In genomic region chr1:67579623-67580394, GRCh38 we compare ENCODE assay signal across 23 cellular contexts.
DNase-seq lines count a peak whose midpoint lies in the region; ATAC-seq, FAIRE-seq and TF ChIP-seq lines count a peak whose summit lies in the region.
"Had no signal": no experiment of that assay in that cellular context is flagged by ENCODE, and none has a peak within 500 bp of the region (broad histone marks: within the 10 kb centered on the region; RNA-seq: fewer than 3 reads in every experiment).

No MANE protein-coding gene starts in this region.

- no peaks in the 10 kb centered on the region for H3K9me1 ChIP-seq in K562 (ENCODE audit: control insufficient read depth, insufficient read depth, low read length)

- peaks cover 14% of the 10 kb centered on the region for H3K4me1 ChIP-seq in BLaER1
- peaks cover 0 to 4% of the 10 kb centered on the region in 2 experiments; a peak in 2 of 5 replicates for H3K4me1 ChIP-seq in K562 (replicated peaks in 1 of 2; ENCODE audit: control insufficient read depth in 2 of 2, insufficient read depth in 2 of 2, low read length in 2 of 2)
- H3K4me1 ChIP-seq in pancreas = peaks cover 8 to 19% (median 13%) of the 10 kb centered on the region in 3 donors
- H3K4me1 ChIP-seq: BE2C, Peyer's patch had no signal

- H3K79me2 ChIP-seq in K562 (ENCODE audit: control insufficient read depth, insufficient read depth, low read length) = no peaks in the 10 kb centered on the region

- no peaks in the 10 kb centered on the region for H3K27me3 ChIP-seq in BLaER1
- no peaks in the 10 kb centered on the region for H3K27me3 ChIP-seq in K562 (ENCODE audit: control insufficient read depth in 2 of 2, insufficient read depth in 2 of 2, low read length in 2 of 2)
- no peaks in the 10 kb centered on the region for H3K27me3 ChIP-seq in pancreas
- H3K27me3 ChIP-seq: BE2C, MG63, Peyer's patch had no signal

- H3K36me3 ChIP-seq in BLaER1 = no peaks in the 10 kb centered on the region
- H3K36me3 ChIP-seq in K562 (ENCODE audit: control insufficient read depth, insufficient read depth, low read length) = no peaks in the 10 kb centered on the region
- H3K36me3 ChIP-seq in pancreas = no peaks in the 10 kb centered on the region
- H3K36me3 ChIP-seq: BE2C, MG63, Peyer's patch had no signal

- BruUV-seq in K562 (replicated peaks; lab: Mats Ljungman, UMichigan) = no TSS peak

- CTCF ChIA-PET in K562 (lab: Yijun Ruan, JAX; ENCODE audit: low intra/inter-chr PET ratio) = no interaction called here

- H3K4me2 ChIP-seq in BLaER1 = 0 out of 2 replicates have a peak overlapping the region, but pooled peaks have one; percentile 31
- no peak overlapping the region for H3K4me2 ChIP-seq in K562 (ENCODE audit: insufficient read depth, low read length)

- no peak for TF ChIP-seq RAD21 in K562 (CRISPR knock-in tag; conservative IDR thresholded peaks at IDR 0.05 in 1 of 2, IDR thresholded peaks at IDR 0.05 in 1 of 2)

- WGBS in K562 (ENCODE audit: insufficient coverage, low coverage, missing lambda C conversion rate) = 44% methylated on average over 2 of the region's 2 CpGs
- WGBS in pancreas, 2 donors = 7 to 9% methylated on average over 2 of the region's 2 CpGs

- H3K9me3 ChIP-seq in BLaER1 = no peaks in the 10 kb centered on the region
- H3K9me3 ChIP-seq in K562 (replicated peaks; ENCODE audit: control insufficient read depth, insufficient read depth, low read depth, low read length) = no peaks in the 10 kb centered on the region
- no peaks in the 10 kb centered on the region for H3K9me3 ChIP-seq in pancreas
- H3K9me3 ChIP-seq: BE2C, Peyer's patch had no signal

- DNase-seq in HT-29 (ENCODE audit: low spot score) = peak; percentile 40
- no peak for DNase-seq in K562 (ENCODE audit: extremely low read depth in 1 of 4, low spot score in 3 of 4)
- DNase-seq in pancreas = no peak
- no peak for DNase-seq in KG1 (lab: John Stamatoyannopoulos, UW)
- DNase-seq in NCI-H1105 (lab: John Stamatoyannopoulos, UW) = no peak
- no peak for DNase-seq in head of caudate nucleus
- no peak for DNase-seq in putamen (ENCODE audit: low spot score)
- DNase-seq: BE2C; CD4-positive, alpha-beta memory T cell; DMS79; HFFc6; Karpas-422; MG63; NCI-H1048; NCI-H1436 treated with DMSO at 0.1 percent for 48 hours; NCI-H2029; NCI-H774; Peyer's patch; SW 1271 had no signal

- in situ Hi-C loops in K562 (cut with MboI) = no loop called here

- H4K20me1 ChIP-seq in BLaER1 (no peaks in the 10 kb centered on the region), K562 (replicated peaks; ENCODE audit: control insufficient read depth, insufficient read depth, low read length) (no peaks in the 10 kb centered on the region)

- no peak overlapping the region for H3K4me3 ChIP-seq in BLaER1
- H3K4me3 ChIP-seq in K562 = no peak overlapping the region
- no peak overlapping the region for H3K4me3 ChIP-seq in pancreas
- H3K4me3 ChIP-seq: MG63, Peyer's patch had no signal

- TF ChIP-seq EP300 in K562 (IDR thresholded peaks at IDR 0.05; ENCODE audit: low read length) = no peak

- no peak overlapping the region for H2AFZ ChIP-seq in K562 (ENCODE audit: low read depth, low read length)

- H3K27ac ChIP-seq in BLaER1 = no peak overlapping the region
- no peak overlapping the region for H3K27ac ChIP-seq in K562 (ENCODE audit: extremely low read depth, low read depth, low read length)
- peak overlapping the region in 2 of 4 donors; percentile 26 to 46 for H3K27ac ChIP-seq in pancreas
- H3K27ac ChIP-seq: Peyer's patch had no signal

- POLR2A ChIA-PET in K562 (lab: Yijun Ruan, JAX) = interaction anchor here (1.1 to 1.6 kb wide), 3 partner anchors 9 to 25 kb away, joined by 3 to 9 read pairs (median 4); no protein-coding TSS in a partner anchor

- TF ChIP-seq POLR2A in K562 (conservative IDR thresholded peaks at IDR 0.05) = no peak

- H3K9ac ChIP-seq in BLaER1 = no peak overlapping the region
- no peak overlapping the region for H3K9ac ChIP-seq in K562 (ENCODE audit: insufficient read depth in 1 of 2, low read depth in 2 of 2, low read length in 2 of 2)

- no peak for TF ChIP-seq CTCF in K562 (IDR thresholded peaks at IDR 0.05 in 2 of 3, conservative IDR thresholded peaks at IDR 0.05 in 1 of 3; ENCODE audit: insufficient read depth in 2 of 3, low read depth in 1 of 3, low read length in 3 of 3)
- no peak for TF ChIP-seq CTCF in pancreas (IDR thresholded peaks at IDR 0.05)

- intact Hi-C loops in K562 (cut with micrococcal nuclease) (no loop called here), pancreas (cut with DNase I) (loop anchor here in 1 of 3 donors (10.0 kb wide), 1 partner anchor 105 kb away; the partner anchor contains the start of gene GADD45A), head of caudate nucleus (cut with DNase I) (no loop called here)

- ATAC-seq in K562 (no peak), pancreas (peak; percentile 32 to 81 (median 72))
- ATAC-seq: Right ventricle myocardium inferior had no signal

- FAIRE-seq in K562 (lab: Jason Lieb, UNC) (no peak), pancreas (lab: Jason Lieb, UNC) (no peak)
- FAIRE-seq: A204.1, H54 had no signal

TF ChIP-seq in K562, 482 proteins besides CTCF, POLR2A, EP300 and RAD21 (continues in another document):
- TF ChIP-seq ZNF407 (IDR thresholded peaks at IDR 0.05; ENCODE audit: low read depth) (no peak), GTF2E2 (tag; IDR thresholded peaks at IDR 0.05) (no peak), PHF20 (IDR thresholded peaks at IDR 0.05; ENCODE audit: partially characterized antibody) (no peak), NCOA4 (IDR thresholded peaks at IDR 0.05; ENCODE audit: partially characterized antibody) (no peak), ZNF668 (CRISPR knock-in tag; IDR thresholded peaks at IDR 0.05) (no peak), MAFK (IDR thresholded peaks at IDR 0.05; ENCODE audit: low read length) (no peak), EHMT2 (IDR thresholded peaks at IDR 0.05) (no peak), KLF13 (tag; IDR thresholded peaks at IDR 0.05; ENCODE audit: borderline replicate concordance, low read depth) (no peak), SMC3 (conservative IDR thresholded peaks at IDR 0.05; ENCODE audit: insufficient read depth, low read depth, low read length) (no peak), ZNF444 (CRISPR knock-in tag; IDR thresholded peaks at IDR 0.05) (no peak), MEIS2 (IDR thresholded peaks at IDR 0.05; ENCODE audit: partially characterized antibody) (peak; percentile 9), GTF2F1 (IDR thresholded peaks at IDR 0.05; ENCODE audit: low read depth, low read length) (no peak), RFX7 (CRISPR knock-in tag; IDR thresholded peaks at IDR 0.05) (no peak), KDM1A (IDR thresholded peaks at IDR 0.05) (no peak), FOXJ2 (tag; IDR thresholded peaks at IDR 0.05) (peak; percentile 90), TCF7L2 (IDR thresholded peaks at IDR 0.05; ENCODE audit: low read depth, low read length) (no peak), NELFE (IDR thresholded peaks at IDR 0.05; ENCODE audit: insufficient read depth, insufficient read length) (no peak), SMARCB1 (IDR thresholded peaks at IDR 0.05; ENCODE audit: insufficient read length, low read depth) (no peak)
